Comparison of ENCODE assay signal across 1 cellular context in genomic region chr6:109713097-109713496, GRCh38.
TF ChIP-seq lines count a peak whose summit lies in the region.

No MANE protein-coding gene starts in this region.

TF ChIP-seq in HCT116, 20 proteins besides CTCF, POLR2A, EP300 and RAD21 (continued from another document):
- no peak for TF ChIP-seq MAX (IDR thresholded peaks at IDR 0.05)
TF ChIP-seq in HCT116: peak in this region for 1.
